In genomic region chr15:45134682-45135604, GRCh38 we compare ENCODE assay signal across 9 cellular contexts. TPM values are rescaled to one million over a fixed set of nuclear protein-coding genes. Genes with fewer than 3 reads are reported as not detected.
DNase-seq lines count a peak whose midpoint lies in the region; ATAC-seq, FAIRE-seq and TF ChIP-seq lines count a peak whose summit lies in the region.
"Had no signal": no experiment of that assay in that cellular context is flagged by ENCODE, and none has a peak within 500 bp of the region (broad histone marks: within the 10 kb centered on the region; RNA-seq: fewer than 3 reads in every experiment).

No MANE protein-coding gene starts in this region.

- peaks cover 6 to 50% (median 36%) of the 10 kb centered on the region in 9 donors for H3K27me3 ChIP-seq in heart left ventricle
- H3K27me3 ChIP-seq in psoas muscle (ENCODE audit: insufficient read depth in 3 of 3, low read length in 2 of 3): peaks cover 0 to 47% (median 18%) of the 10 kb centered on the region in 3 donors
- H3K27me3 ChIP-seq in MG63: no peaks in the 10 kb centered on the region

- no peak overlapping the region for H3K27ac Mint-ChIP-seq in T-helper 1 cell treated with Interleukin-12 subunit alpha and Interleukin-12 subunit beta and Interleukin-4 antibody, amounts not matched to agents 30 μg/mL and 1 μg/mL, for 36 hours

- H3K27ac ChIP-seq in heart left ventricle (no peak overlapping the region), psoas muscle (no peak overlapping the region)

- H3K4me1 ChIP-seq in heart left ventricle (peaks cover 0 to 8% (median 2%) of the 10 kb centered on the region in 12 donors), psoas muscle (peaks cover 3% of the 10 kb centered on the region)

- 6 to 22% (median 10%) methylated on average over 17 to 57 of the region's 57 CpGs for WGBS in heart left ventricle, 4 donors
- WGBS in psoas muscle, 3 donors: 5 to 9% (median 8%) methylated on average over 30 to 57 of the region's 57 CpGs

- H3K9me3 Mint-ChIP-seq in T-helper 1 cell treated with Interleukin-12 subunit alpha and Interleukin-12 subunit beta and Interleukin-4 antibody, amounts not matched to agents 30 μg/mL and 1 μg/mL, for 36 hours: no peaks in the 10 kb centered on the region

- peak overlapping the region in 6 of 12 donors; percentile 6 to 31 (median 18) for H3K4me3 ChIP-seq in heart left ventricle
- H3K4me3 ChIP-seq in psoas muscle: peak overlapping the region; percentile 43
- H3K4me3 ChIP-seq in MG63: no peak overlapping the region

- no peaks in the 10 kb centered on the region for H3K36me3 Mint-ChIP-seq in T-helper 1 cell treated with Interleukin-12 subunit alpha and Interleukin-12 subunit beta and Interleukin-4 antibody, amounts not matched to agents 30 μg/mL and 1 μg/mL, for 36 hours (ENCODE audit: low read depth)

- DNase-seq in GM12891 (ENCODE audit: insufficient read length, low spot score) (no peak), heart left ventricle (peak in 1 of 5 donors; percentile 23), psoas muscle (no peak), MG63 (no peak), LoVo (ENCODE audit: low spot score) (no peak), NCI-H526 treated with DMSO at 0.1 percent for 48 hours (lab: John Stamatoyannopoulos, UW) (no peak)

- ATAC-seq in heart left ventricle (peak in 3 of 4 donors; percentile 34 to 60 (median 57)), psoas muscle (peak; percentile 64 to 75 (median 67)), HG02973 (IDR thresholded peaks at IDR 0.05; ENCODE audit: unreplicated experiment) (no peak)

- H3K36me3 ChIP-seq in heart left ventricle (no peaks in the 10 kb centered on the region), psoas muscle (ENCODE audit: insufficient read depth in 1 of 2, low read depth in 1 of 2) (no peaks in the 10 kb centered on the region), MG63 (no peaks in the 10 kb centered on the region)

- H3K4me1 Mint-ChIP-seq in T-helper 1 cell treated with Interleukin-12 subunit alpha and Interleukin-12 subunit beta and Interleukin-4 antibody, amounts not matched to agents 30 μg/mL and 1 μg/mL, for 36 hours (ENCODE audit: low read depth): peaks cover 11% of the 10 kb centered on the region

- intact Hi-C loops in heart left ventricle (cut with DNase I) (no loop called here), psoas muscle (cut with DNase I) (no loop called here)

- peak; percentile 52 for FAIRE-seq in GM12891 (lab: Jason Lieb, UNC)

- H3K4me3 Mint-ChIP-seq in T-helper 1 cell treated with Interleukin-12 subunit alpha and Interleukin-12 subunit beta and Interleukin-4 antibody, amounts not matched to agents 30 μg/mL and 1 μg/mL, for 36 hours: peak overlapping the region; percentile 41

- H3K27me3 Mint-ChIP-seq in T-helper 1 cell treated with Interleukin-12 subunit alpha and Interleukin-12 subunit beta and Interleukin-4 antibody, amounts not matched to agents 30 μg/mL and 1 μg/mL, for 36 hours (ENCODE audit: low read depth): peaks cover 57% of the 10 kb centered on the region

- TF ChIP-seq POLR2A in GM12891 (IDR thresholded peaks at IDR 0.05; ENCODE audit: low read depth, low read length): no peak
- no peak for TF ChIP-seq POLR2A in heart left ventricle (IDR thresholded peaks at IDR 0.05)

- TF ChIP-seq CTCF in heart left ventricle (IDR thresholded peaks at IDR 0.05) (peak in 3 of 12 donors; percentile 12 to 35 (median 32)), psoas muscle (IDR thresholded peaks at IDR 0.05) (no peak)

- no peaks in the 10 kb centered on the region for H3K9me3 ChIP-seq in heart left ventricle
- no peaks in the 10 kb centered on the region for H3K9me3 ChIP-seq in psoas muscle
- no peaks in the 10 kb centered on the region for H3K9me3 ChIP-seq in MG63

TF ChIP-seq in GM12891, 5 proteins besides CTCF, POLR2A, EP300 and RAD21:
- no peak for TF ChIP-seq POLR2AphosphoS5 (IDR thresholded peaks at IDR 0.05; ENCODE audit: low read depth, low read length)
- no peak for TF ChIP-seq POU2F2 (IDR thresholded peaks at IDR 0.05; ENCODE audit: low read depth, low read length)
- no peak for TF ChIP-seq PAX5 (IDR thresholded peaks at IDR 0.05; ENCODE audit: insufficient read depth, low read length, severe bottlenecking)
- TF ChIP-seq SPI1 (IDR thresholded peaks at IDR 0.05; ENCODE audit: low read depth, low read length): no peak
- TF ChIP-seq TAF1 (IDR thresholded peaks at IDR 0.05; ENCODE audit: low read depth, low read length): no peak

RNA-seq across cellular contexts. Expression of gene DUOX1, which starts 5.1 kb away (rescaled TPM):
- 0.62 TPM for polyA plus RNA-seq in GM12891 (2012; ENCODE audit: low read depth, missing spikeins)
- 1 to 10 TPM in 1 of 9 donors, under 1 TPM in 8; 0.19 to 1.6 (median 0.52) TPM for total RNA-seq in heart left ventricle
- polyA plus RNA-seq in heart left ventricle: under 1 TPM; 0.11 to 0.95 TPM
- total RNA-seq in psoas muscle: under 1 TPM; 0.46 to 0.94 (median 0.59) TPM
- polyA plus RNA-seq in psoas muscle: under 1 TPM; 0.03 to 0.18 (median 0.17) TPM
- total RNA-seq in MG63 (2014; rRNA removed; shearing (Covaris generic); ENCODE audit: low replicate concordance): not detected in 2 replicates

RNA-seq across cellular contexts. Expression of gene DUOXA1, which starts 5.3 kb away (rescaled TPM):
- not detected for polyA plus RNA-seq in GM12891 (2012; ENCODE audit: low read depth, missing spikeins)
- total RNA-seq in heart left ventricle (1 to 10 TPM in 1 of 9 donors, under 1 TPM in 5, not detected in 3; 0.21 to 1.3 (median 0.31) TPM), psoas muscle (under 1 TPM in 2 of 4 donors, not detected in 2; 0.44 to 0.56 TPM)
- polyA plus RNA-seq in heart left ventricle (under 1 TPM; 0.11 to 0.53 TPM), psoas muscle (under 1 TPM in 2 of 3 donors, not detected in 1; 0.04 to 0.05 TPM)
- total RNA-seq in MG63 (2014; rRNA removed; shearing (Covaris generic); ENCODE audit: low replicate concordance): not detected in 2 replicates

RNA-seq across cellular contexts. Expression of gene DUOXA2, which starts 20.8 kb away (rescaled TPM):
- polyA plus RNA-seq in GM12891 (2012; ENCODE audit: low read depth, missing spikeins): not detected
- total RNA-seq in heart left ventricle (not detected), psoas muscle (not detected)
- polyA plus RNA-seq in heart left ventricle (under 1 TPM in 1 of 2 donors, not detected in 1; 0.03 TPM), psoas muscle (under 1 TPM in 1 of 3 donors, not detected in 2; 0.11 TPM)
- total RNA-seq in MG63 (2014; rRNA removed; shearing (Covaris generic); ENCODE audit: low replicate concordance): not detected in 2 replicates
- total RNA-seq: aorta had no signal

RNA-seq across cellular contexts. Expression of gene DUOX2, which starts 21.0 kb away (rescaled TPM):
- 0.04 TPM for polyA plus RNA-seq in GM12891 (2012; ENCODE audit: low read depth, missing spikeins)
- total RNA-seq in heart left ventricle: 1 to 10 TPM in 1 of 9 donors, under 1 TPM in 8; 0.02 to 1.4 (median 0.11) TPM
- polyA plus RNA-seq in heart left ventricle: under 1 TPM; 0.03 to 0.53 TPM
- total RNA-seq in psoas muscle: under 1 TPM in 2 of 4 donors, not detected in 2; 0.04 to 0.73 TPM
- under 1 TPM; 0.01 to 0.06 (median 0.01) TPM for polyA plus RNA-seq in psoas muscle
- not detected in 2 replicates for total RNA-seq in MG63 (2014; rRNA removed; shearing (Covaris generic); ENCODE audit: low replicate concordance)

RNA-seq across cellular contexts. Expression of gene SHF, which starts 52.8 kb away (rescaled TPM):
- polyA plus RNA-seq in GM12891 (2012; ENCODE audit: low read depth, missing spikeins): 12.8 TPM
- total RNA-seq in heart left ventricle (1 to 10 TPM; 2.4 to 7.9 (median 3.9) TPM), psoas muscle (1 to 10 TPM; 1.4 to 4.0 (median 2.1) TPM)
- polyA plus RNA-seq in heart left ventricle (1 to 10 TPM; 1.9 to 4.6 TPM), psoas muscle (1 to 10 TPM in 2 of 3 donors, under 1 TPM in 1; 0.73 to 2.0 (median 1.7) TPM)
- 0.33 TPM in 1 of 2 replicates, not detected in the other for total RNA-seq in MG63 (2014; rRNA removed; shearing (Covaris generic); ENCODE audit: low replicate concordance)
